In genomic region chr12:50241178-50241577, GRCh38 we compare ENCODE assay signal across 11 cellular contexts. TPM values are rescaled to one million over a fixed set of nuclear protein-coding genes. Genes with fewer than 3 reads are reported as not detected.
DNase-seq lines count a peak whose midpoint lies in the region; ATAC-seq and TF ChIP-seq lines count a peak whose summit lies in the region.
"Had no signal": no experiment of that assay in that cellular context is flagged by ENCODE, and none has a peak within 500 bp of the region (broad histone marks: within the 10 kb centered on the region; RNA-seq: fewer than 3 reads in every experiment).

No MANE protein-coding gene starts in this region.

- DNase-seq in cardiac muscle cell (ENCODE audit: low read depth in 1 of 2, low spot score in 1 of 2) (no peak), left cardiac atrium (no peak), adrenal gland (no peak), mesenchymal stem cell (peak; percentile 72), upper lobe of right lung (no peak), NCI-H187 (lab: John Stamatoyannopoulos, UW) (no peak)
- DNase-seq: activated T-cell treated with anti-CD3 and anti-CD28 coated beads, Interleukin-2, amount 50 U/mL, for 4 hours; BE2C; dorsolateral prefrontal cortex had no signal

- ATAC-seq in left cardiac atrium = no peak
- peak; percentile 67 for ATAC-seq in upper lobe of right lung
- no peak for ATAC-seq in HG02852 (IDR thresholded peaks at IDR 0.05; ENCODE audit: unreplicated experiment)
- no peak for ATAC-seq in HG02938 (IDR thresholded peaks at IDR 0.05; ENCODE audit: unreplicated experiment)
- ATAC-seq: activated T-cell treated with anti-CD3 and anti-CD28 coated beads, Interleukin-2, amount 50 U/mL, for 4 hours had no signal

- H2AFZ ChIP-seq in mesenchymal stem cell (ENCODE audit: low read depth, low read length) = no peak overlapping the region

- H3K4ac ChIP-seq in mesenchymal stem cell (ENCODE audit: low read depth in 1 of 2, low read length in 2 of 2) = no peak overlapping the region

- H3K4me3 ChIP-seq in cardiac muscle cell (no peak overlapping the region), adrenal gland (no peak overlapping the region), mesenchymal stem cell (ENCODE audit: insufficient read depth in 1 of 2, low read depth in 1 of 2, low read length in 2 of 2) (peak overlapping the region in 1 of 2 experiments; percentile 12), upper lobe of right lung (no peak overlapping the region)
- H3K4me3 ChIP-seq: dorsolateral prefrontal cortex had no signal

- H3K9me3 ChIP-seq in cardiac muscle cell (ENCODE audit: low read depth) = no peaks in the 10 kb centered on the region
- H3K9me3 ChIP-seq in adrenal gland (replicated peaks in 1 of 3) = no peaks in the 10 kb centered on the region
- H3K9me3 ChIP-seq in mesenchymal stem cell (ENCODE audit: control insufficient read depth, low read length) = no peaks in the 10 kb centered on the region
- no peaks in the 10 kb centered on the region for H3K9me3 ChIP-seq in upper lobe of right lung
- H3K9me3 ChIP-seq: BE2C had no signal

- no peak overlapping the region for H4K91ac ChIP-seq in mesenchymal stem cell (ENCODE audit: low read length)

- no peak overlapping the region for H2BK5ac ChIP-seq in mesenchymal stem cell (ENCODE audit: low read depth, low read length, poor library complexity, severe bottlenecking)

- peaks cover 12% of the 10 kb centered on the region for H3K4me1 ChIP-seq in cardiac muscle cell (ENCODE audit: low read depth)
- H3K4me1 ChIP-seq in adrenal gland (replicated peaks in 1 of 2) = peaks cover 24 to 41% of the 10 kb centered on the region in 2 donors
- H3K4me1 ChIP-seq in mesenchymal stem cell (ENCODE audit: control insufficient read depth, insufficient read depth, low read depth, low read length) = peaks cover 7% of the 10 kb centered on the region
- peaks cover 42% of the 10 kb centered on the region for H3K4me1 ChIP-seq in upper lobe of right lung
- H3K4me1 ChIP-seq: BE2C had no signal

- no peak overlapping the region for H4K8ac ChIP-seq in mesenchymal stem cell (ENCODE audit: low read length)

- H3K18ac ChIP-seq in mesenchymal stem cell (ENCODE audit: low read depth in 1 of 2, low read length in 2 of 2) = no peak overlapping the region

- H3K14ac ChIP-seq in mesenchymal stem cell (ENCODE audit: low read length in 2 of 2) = no peak overlapping the region

- no peak overlapping the region for H3K23ac ChIP-seq in mesenchymal stem cell (ENCODE audit: low read length in 2 of 2)

- H3K27me3 ChIP-seq in cardiac muscle cell = no peaks in the 10 kb centered on the region
- H3K27me3 ChIP-seq in adrenal gland = no peaks in the 10 kb centered on the region
- no peaks in the 10 kb centered on the region for H3K27me3 ChIP-seq in mesenchymal stem cell (ENCODE audit: control insufficient read depth in 1 of 2, insufficient read depth in 1 of 2, low read length in 2 of 2)
- no peaks in the 10 kb centered on the region for H3K27me3 ChIP-seq in upper lobe of right lung
- H3K27me3 ChIP-seq: BE2C, dorsolateral prefrontal cortex had no signal

- H2BK15ac ChIP-seq in mesenchymal stem cell (ENCODE audit: low read depth, poor library complexity, severe bottlenecking) = no peak overlapping the region

- no peak overlapping the region for H2BK120ac ChIP-seq in mesenchymal stem cell (ENCODE audit: low read depth, low read length)

- H3K4me2 ChIP-seq in mesenchymal stem cell (ENCODE audit: low read length, poor library complexity, severe bottlenecking) = no peak overlapping the region

- intact Hi-C loops in left cardiac atrium (cut with DNase I) = no loop called here
- intact Hi-C loops in adrenal gland (cut with DNase I) = no loop called here
- intact Hi-C loops in upper lobe of right lung (cut with DNase I) = no loop called here

- TF ChIP-seq CTCF in cardiac muscle cell (IDR thresholded peaks at IDR 0.05; ENCODE audit: low read depth, low read length) (no peak), adrenal gland (IDR thresholded peaks at IDR 0.05) (no peak), upper lobe of right lung (IDR thresholded peaks at IDR 0.05) (no peak)

- peak overlapping the region; percentile 83 for H3K9ac ChIP-seq in mesenchymal stem cell (ENCODE audit: low read length)

- no peak overlapping the region for H2AK5ac ChIP-seq in mesenchymal stem cell (ENCODE audit: low read length, severe bottlenecking)

- TF ChIP-seq POLR2A in adrenal gland (IDR thresholded peaks at IDR 0.05) = no peak

- H2BK12ac ChIP-seq in mesenchymal stem cell (ENCODE audit: low read length in 2 of 2) = no peak overlapping the region

- no peaks in the 10 kb centered on the region for H3K36me3 ChIP-seq in cardiac muscle cell
- peaks cover 0 to 3% of the 10 kb centered on the region in 2 donors for H3K36me3 ChIP-seq in adrenal gland (replicated peaks in 1 of 2)
- H3K36me3 ChIP-seq in mesenchymal stem cell (ENCODE audit: control insufficient read depth in 1 of 2, insufficient read depth in 2 of 2, low read depth in 1 of 2, low read length in 2 of 2) = peaks cover 0 to 10% of the 10 kb centered on the region in 2 experiments
- H3K36me3 ChIP-seq in upper lobe of right lung = peaks cover 7% of the 10 kb centered on the region
- H3K36me3 ChIP-seq: BE2C had no signal

- no peaks in the 10 kb centered on the region for H3K79me1 ChIP-seq in mesenchymal stem cell (replicated peaks; ENCODE audit: low read length, poor library complexity, severe bottlenecking)

- H3K27ac ChIP-seq in cardiac muscle cell (peak overlapping the region; percentile 70), adrenal gland (peak overlapping the region; percentile 78 to 93 (median 81)), mesenchymal stem cell (ENCODE audit: low read length, poor library complexity, severe bottlenecking) (peak overlapping the region; percentile 92), upper lobe of right lung (peak overlapping the region; percentile 82)

- 75 to 78% (median 78%) methylated on average over 1 of the region's 1 CpG for WGBS in adrenal gland, 4 donors
- WGBS in mesenchymal stem cell = no CpG with 5 or more reads among the region's 1 CpG

RNA-seq across cellular contexts. Expression of gene LIMA1, which starts 42.1 kb away (rescaled TPM):
- total RNA-seq in cardiac muscle cell (12.6 and 12.8 TPM in 2 replicates), left cardiac atrium (10 to 100 TPM; 30.6 to 37.7 TPM), adrenal gland (100 to 1,000 TPM in 3 of 8 donors, 10 to 100 TPM in 5; 44.3 to 134 (median 94.4) TPM), upper lobe of right lung (81.1 TPM)
- polyA plus RNA-seq in cardiac muscle cell (8.9 and 9.9 TPM in 2 replicates), adrenal gland (10 to 100 TPM; 49.8 to 84.7 (median 61.0) TPM)
- 78.9 TPM for polyA plus RNA-seq in mesenchymal stem cell (2013, experiment 1 of 2)
- 77.4 TPM for polyA plus RNA-seq in mesenchymal stem cell (2013, experiment 2 of 2)
